ENCODE assay signal across 20 cellular contexts in genomic region chr11:126542621-126543020, GRCh38.
"Had no signal": no experiment of that assay in that cellular context is flagged by ENCODE, and none has a peak within 500 bp of the region (broad histone marks: within the 10 kb centered on the region; RNA-seq: fewer than 3 reads in every experiment).

No MANE protein-coding gene starts in this region.

- H3K27ac Mint-ChIP-seq: effector memory CD8-positive, alpha-beta T cell; nephron progenitor cell; stimulated activated effector memory CD8-positive, alpha-beta T cell treated with anti-CD3 and anti-CD28 coated beads, Interleukin-12 subunit alpha, Interleukin-12 subunit beta, amount 100 ng/mL, for 72 hours had no signal

- H3K9me3 Mint-ChIP-seq: effector memory CD8-positive, alpha-beta T cell; naive thymus-derived CD8-positive, alpha-beta T cell; nephron progenitor cell; stimulated activated effector memory CD8-positive, alpha-beta T cell treated with anti-CD3 and anti-CD28 coated beads, Interleukin-12 subunit alpha, Interleukin-12 subunit beta, amount 100 ng/mL, for 72 hours had no signal

- H3K4me3 ChIP-seq: esophagus squamous epithelium, lower lobe of right lung, prostate gland, right atrium auricular region, stomach, thyroid gland, vagina had no signal

- ATAC-seq: effector memory CD8-positive, alpha-beta T cell; left ventricle myocardium superior; lower lobe of right lung; naive thymus-derived CD8-positive, alpha-beta T cell; sciatic nerve; stimulated activated effector memory CD8-positive, alpha-beta T cell treated with anti-CD3 and anti-CD28 coated beads, Interleukin-12 subunit alpha, Interleukin-12 subunit beta, amount 100 ng/mL, for 72 hours had no signal

- H3K4me3 Mint-ChIP-seq: effector memory CD8-positive, alpha-beta T cell; naive thymus-derived CD8-positive, alpha-beta T cell; nephron progenitor cell; stimulated activated effector memory CD8-positive, alpha-beta T cell treated with anti-CD3 and anti-CD28 coated beads, Interleukin-12 subunit alpha, Interleukin-12 subunit beta, amount 100 ng/mL, for 72 hours had no signal

- DNase-seq: effector memory CD8-positive, alpha-beta T cell; erythroblast; esophagus squamous epithelium; hypothalamus; left ventricle myocardium superior; lower lobe of right lung; naive thymus-derived CD8-positive, alpha-beta T cell; nephron progenitor cell; nucleus accumbens; stimulated activated CD4-positive, alpha-beta T cell treated with anti-CD3 and anti-CD28 coated beads, Interleukin-2, amount 100 ng/mL, for 24 hours; stimulated activated CD4-positive, alpha-beta T cell treated with anti-CD3 and anti-CD28 coated beads, Interleukin-4, amount 100 ng/mL, for 24 hours; stimulated activated naive CD4-positive, alpha-beta T cell treated with Interleukin-2 at 50 U/mL for 16 hours; stomach; thyroid gland; trophoblast cell had no signal

- H3K36me3 Mint-ChIP-seq: naive thymus-derived CD8-positive, alpha-beta T cell; stimulated activated effector memory CD8-positive, alpha-beta T cell treated with anti-CD3 and anti-CD28 coated beads, Interleukin-12 subunit alpha, Interleukin-12 subunit beta, amount 100 ng/mL, for 72 hours had no signal

- H3K4me1 Mint-ChIP-seq: naive thymus-derived CD8-positive, alpha-beta T cell; stimulated activated effector memory CD8-positive, alpha-beta T cell treated with anti-CD3 and anti-CD28 coated beads, Interleukin-12 subunit alpha, Interleukin-12 subunit beta, amount 100 ng/mL, for 72 hours had no signal
